In the genomic region with DNA sequence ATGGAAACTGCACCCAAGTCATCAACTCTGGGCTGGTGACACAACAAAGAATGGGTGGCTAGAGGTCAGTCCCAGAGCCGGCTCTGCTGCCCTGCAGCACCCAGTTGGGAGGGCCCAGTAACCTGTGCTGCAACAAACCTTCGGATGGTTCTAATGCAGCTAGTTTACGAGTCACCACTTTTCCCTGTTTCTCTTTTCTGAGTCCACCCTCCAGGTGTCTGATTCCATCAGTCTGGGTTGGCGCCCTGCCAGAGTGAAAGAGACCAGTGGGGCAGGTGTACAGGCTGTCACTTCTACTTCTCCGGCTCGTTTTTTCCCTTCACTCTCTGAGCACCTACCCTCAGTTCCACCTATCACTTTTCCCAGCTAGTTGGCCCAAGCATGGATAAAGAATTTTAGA, we compare ENCODE assay signal across 21 cellular contexts.
A peak's percentile ranks its signal among the peaks of the same experiment; 100 is the strongest.
DNase-seq lines count a peak whose midpoint lies in the region; ATAC-seq and TF ChIP-seq lines count a peak whose summit lies in the region.
"Had no signal": no experiment of that assay in that cellular context is flagged by ENCODE, and none has a peak within 500 bp of the region (broad histone marks: within the 10 kb centered on the region; RNA-seq: fewer than 3 reads in every experiment).

No MANE protein-coding gene starts in this region.

- H3K4me1 ChIP-seq in foreskin keratinocyte: no peaks in the 10 kb centered on the region
- H3K4me1 ChIP-seq: heart right ventricle, prostate gland had no signal

- no peak for TF ChIP-seq CTCF in foreskin keratinocyte (conservative IDR thresholded peaks at IDR 0.05)

- H3K27me3 ChIP-seq in foreskin keratinocyte: no peaks in the 10 kb centered on the region

- DNase-seq in DMS79 (lab: John Stamatoyannopoulos, UW): peak; percentile 10
- peak; percentile 94 for DNase-seq in NCI-H1105 (lab: John Stamatoyannopoulos, UW)
- peak; percentile 35 for DNase-seq in NCI-H774 (lab: John Stamatoyannopoulos, UW)
- peak; percentile 15 to 50 for DNase-seq in foreskin keratinocyte
- DNase-seq: activated CD8-positive, alpha-beta T cell treated with anti-CD3 and anti-CD28 coated beads, Interleukin-2, amount 10 ng/mL, durations not matched to agents 7 days and 5 days; aorta; EL; foreskin fibroblast; heart right ventricle; left cardiac atrium; mesenchymal stem cell; NCI-H1092; NCI-H2107; OCI-M1; stimulated activated CD4-positive, alpha-beta T cell treated with anti-CD3 and anti-CD28 coated beads, Interleukin-15, amount 100 ng/mL, for 24 hours; stimulated activated naive CD4-positive, alpha-beta T cell had no signal

- ATAC-seq in foreskin keratinocyte (peak; percentile 73), HG03460 (IDR thresholded peaks at IDR 0.05; ENCODE audit: unreplicated experiment) (no peak), GM19351 (IDR thresholded peaks at IDR 0.05; ENCODE audit: unreplicated experiment) (no peak), HG03457 (IDR thresholded peaks at IDR 0.05; ENCODE audit: unreplicated experiment) (no peak)
- ATAC-seq: activated CD8-positive, alpha-beta T cell treated with anti-CD3 and anti-CD28 coated beads, Interleukin-2, amount 10 ng/mL, durations not matched to agents 7 days and 5 days; esophagus mucosa; heart right ventricle had no signal

- no peak overlapping the region for H3K27ac ChIP-seq in foreskin keratinocyte
- H3K27ac ChIP-seq: heart right ventricle, prostate gland had no signal

Comparison
In these comparisons a context has a peak if more than half of its experiments do, and no peak if none do; other contexts are left out.
1. DNase-seq: peak in every context shown above with its lines; median percentile 94 in NCI-H1105; 35 in NCI-H774; 32 in foreskin keratinocyte; 10 in DMS79.